In genomic region chrX:118974908-118975671, GRCh38 we compare ENCODE assay signal across 1 cellular context.
TF ChIP-seq lines count a peak whose summit lies in the region.

No MANE protein-coding gene starts in this region.

TF ChIP-seq in HepG2, 621 proteins besides CTCF, POLR2A, EP300 and RAD21 (continued from another document and continues in another):
- TF ChIP-seq ATF6 (CRISPR knock-in tag; conservative IDR thresholded peaks at IDR 0.05) (no peak), KMT2A (CRISPR knock-in tag; IDR thresholded peaks at IDR 0.05) (no peak), HOXA5 (CRISPR knock-in tag; IDR thresholded peaks at IDR 0.05) (no peak), TFAP4 (IDR thresholded peaks at IDR 0.05; ENCODE audit: borderline replicate concordance, low read depth) (no peak), FOXO1 (CRISPR knock-in tag; IDR thresholded peaks at IDR 0.05) (no peak), ZSCAN20 (CRISPR knock-in tag; IDR thresholded peaks at IDR 0.05; ENCODE audit: borderline replicate concordance) (no peak), ZNF12 (CRISPR knock-in tag; IDR thresholded peaks at IDR 0.05) (no peak), ZSCAN22 (CRISPR knock-in tag; IDR thresholded peaks at IDR 0.05) (no peak), MBD4 (IDR thresholded peaks at IDR 0.05; ENCODE audit: borderline replicate concordance, low read length) (no peak), PRDM15 (CRISPR knock-in tag; IDR thresholded peaks at IDR 0.05) (no peak), ZNF878 (CRISPR knock-in tag; IDR thresholded peaks at IDR 0.05) (no peak), HIVEP1 (CRISPR knock-in tag; IDR thresholded peaks at IDR 0.05) (no peak), SUZ12 (IDR thresholded peaks at IDR 0.05; ENCODE audit: low read depth, low read length) (no peak), ZNF607 (CRISPR knock-in tag; IDR thresholded peaks at IDR 0.05; ENCODE audit: borderline replicate concordance) (no peak; the same call in 1 of the 2 replicates), ZNF383 (CRISPR knock-in tag; IDR thresholded peaks at IDR 0.05; ENCODE audit: borderline replicate concordance) (no peak), SAFB2 (CRISPR knock-in tag; IDR thresholded peaks at IDR 0.05; ENCODE audit: borderline replicate concordance, low read depth) (no peak), ZNF597 (CRISPR knock-in tag; IDR thresholded peaks at IDR 0.05) (no peak), SALL1 (CRISPR knock-in tag; IDR thresholded peaks at IDR 0.05) (0 out of 2 replicates have a peak, but pooled peaks have one; percentile 40), CREB1 (IDR thresholded peaks at IDR 0.05) (no peak), CREB1 (CRISPR knock-in tag; IDR thresholded peaks at IDR 0.05) (no peak), MNT (IDR thresholded peaks at IDR 0.05) (no peak), AGO2 (optimal IDR thresholded peaks at IDR 0.05; ENCODE audit: low read depth, low read length) (peak; percentile 81), NCOA5 (CRISPR knock-in tag; IDR thresholded peaks at IDR 0.05) (no peak), ZHX2 (IDR thresholded peaks at IDR 0.05; ENCODE audit: low read depth) (no peak), ZHX2 (CRISPR knock-in tag; IDR thresholded peaks at IDR 0.05; ENCODE audit: borderline replicate concordance) (no peak), ZMAT3 (CRISPR knock-in tag; conservative IDR thresholded peaks at IDR 0.05) (0 out of 2 replicates have a peak, but pooled peaks have one; percentile 49), CERS6 (CRISPR knock-in tag; IDR thresholded peaks at IDR 0.05) (0 out of 2 replicates have a peak, but pooled peaks have one; percentile 53), TOE1 (CRISPR knock-in tag; IDR thresholded peaks at IDR 0.05) (no peak), FOXK2 (IDR thresholded peaks at IDR 0.05) (no peak), ZNF557 (CRISPR knock-in tag; IDR thresholded peaks at IDR 0.05) (no peak), ZNF317 (CRISPR knock-in tag; IDR thresholded peaks at IDR 0.05) (no peak), TSC22D2 (CRISPR knock-in tag; IDR thresholded peaks at IDR 0.05; ENCODE audit: borderline replicate concordance) (no peak), ZNF350 (CRISPR knock-in tag; IDR thresholded peaks at IDR 0.05; ENCODE audit: borderline replicate concordance, low read depth) (no peak), PRPF4 (IDR thresholded peaks at IDR 0.05; ENCODE audit: low read depth, low read length, poor library complexity, severe bottlenecking) (no peak), ZBTB2 (CRISPR knock-in tag; IDR thresholded peaks at IDR 0.05; ENCODE audit: low read depth) (no peak), ZNF180 (CRISPR knock-in tag; IDR thresholded peaks at IDR 0.05; ENCODE audit: borderline replicate concordance, low read depth) (no peak), MLLT10 (CRISPR knock-in tag; IDR thresholded peaks at IDR 0.05) (no peak), ZNF816 (CRISPR knock-in tag; IDR thresholded peaks at IDR 0.05; ENCODE audit: borderline replicate concordance) (0 out of 2 replicates have a peak, but pooled peaks have one; percentile 36), EHMT2 (IDR thresholded peaks at IDR 0.05; ENCODE audit: borderline replicate concordance, low read depth, low read length) (no peak), CENPBD1 (CRISPR knock-in tag; IDR thresholded peaks at IDR 0.05; ENCODE audit: borderline replicate concordance, low read depth) (no peak)
